29 cellular contexts compared by ENCODE assay signal in the genomic region with DNA sequence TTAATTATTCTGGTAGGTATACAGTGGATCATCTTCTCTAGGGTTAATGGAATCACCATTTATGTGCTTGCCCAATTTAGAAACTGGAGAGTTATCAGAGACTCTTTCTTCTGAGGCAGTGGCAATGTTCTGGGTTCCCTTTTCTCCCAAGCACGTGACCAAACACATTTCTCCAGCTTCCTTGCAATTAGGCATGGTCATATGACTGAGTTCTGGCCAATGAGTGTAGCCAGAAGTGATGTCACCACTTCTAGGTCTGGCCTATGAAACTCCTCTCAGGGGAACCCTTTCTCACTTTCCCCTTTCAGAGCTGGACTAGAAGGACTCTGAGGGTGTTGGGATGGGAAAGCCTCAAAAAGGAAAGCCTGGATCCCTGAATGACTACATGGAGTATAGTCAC.
"Had no signal": no experiment of that assay in that cellular context is flagged by ENCODE, and none has a peak within 500 bp of the region (broad histone marks: within the 10 kb centered on the region; RNA-seq: fewer than 3 reads in every experiment).

No MANE protein-coding gene starts in this region.

- DNase-seq: activated CD4-positive, alpha-beta memory T cell treated with anti-CD3 and anti-CD28 coated beads for 36 hours; activated CD4-positive, alpha-beta T cell treated with anti-CD3 and anti-CD28 coated beads for 36 hours; activated CD4-positive, alpha-beta T cell treated with anti-CD3 and anti-CD28 coated beads, Interleukin-2, amount 10 ng/mL, durations not matched to agents 24 days and 14 days; activated CD4-positive, CD25-positive, alpha-beta regulatory T cell; activated CD4-positive, CD25-positive, alpha-beta regulatory T cell treated with anti-CD3 and anti-CD28 coated beads, Interleukin-2, amount 50 U/mL, for 72 hours; activated CD8-positive, alpha-beta memory T cell treated with anti-CD3 and anti-CD28 coated beads, Interleukin-2, amount 10 ng/mL, durations not matched to agents 7 days and 5 days; activated CD8-positive, alpha-beta memory T cell treated with anti-CD3 and anti-CD28 coated beads, Interleukin-2, amount 50 U/mL, for 4 hours; activated CD8-positive, alpha-beta T cell treated with anti-CD3 and anti-CD28 coated beads, Interleukin-2, amount 10 ng/mL, durations not matched to agents 7 days and 5 days; activated gamma-delta T cell; activated naive CD4-positive, alpha-beta T cell; activated naive CD4-positive, alpha-beta T cell treated with anti-CD3 and anti-CD28 coated beads, Interleukin-2, amount 10 ng/mL, durations not matched to agents 7 days and 5 days; activated naive CD8-positive, alpha-beta T cell treated with anti-CD3 and anti-CD28 coated beads, Interleukin-2, amount 10 ng/mL, durations not matched to agents 7 days and 5 days; activated T-cell treated with anti-CD3 and anti-CD28 coated beads, Interleukin-2, amount 50 U/mL, for 1 hour; activated T-cell treated with anti-CD3 and anti-CD28 coated beads, Interleukin-2, amount 50 U/mL, for 48 hours; central memory CD4-positive, alpha-beta T cell; cerebellar nuclear complex; colonic mucosa; effector CD8-positive, alpha-beta T cell; endodermal cell; foreskin fibroblast; head of caudate nucleus; hippocampal formation; T1000; WERI-Rb-1 had no signal

- ATAC-seq: activated CD4-positive, alpha-beta T cell treated with anti-CD3 and anti-CD28 coated beads for 36 hours; activated CD8-positive, alpha-beta memory T cell treated with anti-CD3 and anti-CD28 coated beads, Interleukin-2, amount 10 ng/mL, durations not matched to agents 7 days and 5 days; activated CD8-positive, alpha-beta T cell treated with anti-CD3 and anti-CD28 coated beads, Interleukin-2, amount 10 ng/mL, durations not matched to agents 7 days and 5 days; activated naive CD4-positive, alpha-beta T cell treated with anti-CD3 and anti-CD28 coated beads, Interleukin-2, amount 50 U/mL, for 72 hours; esophagus mucosa had no signal

- H3K27ac ChIP-seq: ascending aorta, breast epithelium, cardiac muscle cell, colonic mucosa, WERI-Rb-1 had no signal

- H3K4me1 ChIP-seq: ascending aorta, breast epithelium, colonic mucosa had no signal

- H3K27me3 ChIP-seq: ascending aorta, colonic mucosa had no signal

- H3K4me3 ChIP-seq: ascending aorta, breast epithelium, cardiac muscle cell, colonic mucosa had no signal

- H3K36me3 ChIP-seq: ascending aorta, breast epithelium, cardiac muscle cell, colonic mucosa, WERI-Rb-1 had no signal
